ENCODE assay signal across 19 cellular contexts in genomic region chr12:12263909-12264308, GRCh38. TPM values are rescaled to one million over a fixed set of nuclear protein-coding genes. Genes with fewer than 3 reads are reported as not detected.
DNase-seq lines count a peak whose midpoint lies in the region; ATAC-seq, FAIRE-seq and TF ChIP-seq lines count a peak whose summit lies in the region.
"Had no signal": no experiment of that assay in that cellular context is flagged by ENCODE, and none has a peak within 500 bp of the region (broad histone marks: within the 10 kb centered on the region; RNA-seq: fewer than 3 reads in every experiment).

No MANE protein-coding gene starts in this region.

- H3K9ac ChIP-seq in PC-3 (ENCODE audit: low read length) = no peak overlapping the region

- H3K36me3 ChIP-seq in PC-3 (ENCODE audit: low read depth, low read length) (no peaks in the 10 kb centered on the region), osteoblast (ENCODE audit: insufficient read depth, low read length) (no peaks in the 10 kb centered on the region)
- H3K36me3 ChIP-seq: heart right ventricle, spleen had no signal

- no peak for TF ChIP-seq CTCF in CD4-positive, alpha-beta T cell (IDR thresholded peaks at IDR 0.05)
- TF ChIP-seq CTCF in PC-3 (conservative IDR thresholded peaks at IDR 0.05; ENCODE audit: low read depth, low read length) = no peak
- TF ChIP-seq CTCF in glutamatergic neuron (IDR thresholded peaks at IDR 0.05; ENCODE audit: partially characterized antibody, unreplicated experiment) = no peak
- no peak for TF ChIP-seq CTCF in osteoblast (IDR thresholded peaks at IDR 0.05; ENCODE audit: extremely low read depth, low read depth, low read length)

- H3F3A ChIP-seq in PC-3 (ENCODE audit: low read length, unreplicated experiment) = no peaks in the 10 kb centered on the region

- no peak overlapping the region for H3K27ac Mint-ChIP-seq in CD4-positive, alpha-beta T cell
- H3K27ac Mint-ChIP-seq in glutamatergic neuron (ENCODE audit: unreplicated experiment) (no peak overlapping the region), T-helper 17 cell (no peak overlapping the region)
- H3K27ac Mint-ChIP-seq: stimulated activated memory B cell treated with anti-CD40 and anti-IgM and Interleukin-4, amounts not matched to agents 10 μg/mL and 1 μg/mL and 100 μg/mL, for 72 hours had no signal

- H3K9me3 Mint-ChIP-seq in CD4-positive, alpha-beta T cell = no peaks in the 10 kb centered on the region
- peaks cover 11% of the 10 kb centered on the region for H3K9me3 Mint-ChIP-seq in glutamatergic neuron (ENCODE audit: unreplicated experiment)
- H3K9me3 Mint-ChIP-seq: stimulated activated memory B cell treated with anti-CD40 and anti-IgM and Interleukin-4, amounts not matched to agents 10 μg/mL and 1 μg/mL and 100 μg/mL, for 72 hours had no signal

- H3K4me3 ChIP-seq in PC-3 (ENCODE audit: low read length) (no peak overlapping the region), osteoblast (ENCODE audit: insufficient read depth, low read length) (no peak overlapping the region)
- H3K4me3 ChIP-seq: spleen had no signal

- H2AFZ ChIP-seq in PC-3 (ENCODE audit: low read length) (no peak overlapping the region), osteoblast (ENCODE audit: low read length) (no peak overlapping the region)

- no peak overlapping the region for H3K27ac ChIP-seq in CD4-positive, alpha-beta T cell (ENCODE audit: low read depth, low read length)
- H3K27ac ChIP-seq in PC-3 (ENCODE audit: low read length) (no peak overlapping the region), osteoblast (ENCODE audit: low read depth, low read length) (no peak overlapping the region)
- H3K27ac ChIP-seq: heart right ventricle, spleen had no signal

- no peaks in the 10 kb centered on the region for H3K9me2 ChIP-seq in PC-3 (replicated peaks; ENCODE audit: low read length)

- no peak for FAIRE-seq in RCC 7860 (lab: Jason Lieb, UNC)
- FAIRE-seq: GM12891 had no signal

- H4K20me1 ChIP-seq in PC-3 (ENCODE audit: low read length) (peaks cover 18% of the 10 kb centered on the region), osteoblast (ENCODE audit: insufficient read depth, low read length) (peaks cover 23% of the 10 kb centered on the region)

- CTCF ChIA-PET in CD4-positive, alpha-beta T cell (lab: Charles Lee) = no interaction called here
- CTCF ChIA-PET in PC-3 (lab: Charles Lee) = no interaction called here
- CTCF ChIA-PET in HEK293T (lab: Yijun Ruan, JAX) = no interaction called here

- no peaks in the 10 kb centered on the region for H3K27me3 ChIP-seq in CD4-positive, alpha-beta T cell (ENCODE audit: control insufficient read depth, insufficient read depth, low read length)
- no peaks in the 10 kb centered on the region for H3K27me3 ChIP-seq in PC-3 (ENCODE audit: low read length)
- H3K27me3 ChIP-seq in osteoblast (ENCODE audit: insufficient read depth, low read length) = no peaks in the 10 kb centered on the region

- H3K4me2 ChIP-seq in PC-3 (ENCODE audit: low read length) (peak overlapping the region; percentile 84), osteoblast (ENCODE audit: insufficient read depth, low read length) (peak overlapping the region; percentile 86)

- peak overlapping the region; percentile 37 for H3K4me3 Mint-ChIP-seq in CD4-positive, alpha-beta T cell
- H3K4me3 Mint-ChIP-seq in glutamatergic neuron (ENCODE audit: unreplicated experiment) = peak overlapping the region; percentile 38
- no peak overlapping the region for H3K4me3 Mint-ChIP-seq in T-helper 17 cell
- H3K4me3 Mint-ChIP-seq: stimulated activated memory B cell treated with anti-CD40 and anti-IgM and Interleukin-4, amounts not matched to agents 10 μg/mL and 1 μg/mL and 100 μg/mL, for 72 hours had no signal

- no peaks in the 10 kb centered on the region for H3K9me3 ChIP-seq in CD4-positive, alpha-beta T cell (ENCODE audit: control insufficient read depth, low read length)
- H3K9me3 ChIP-seq in PC-3 (ENCODE audit: low read length) (no peaks in the 10 kb centered on the region), osteoblast (ENCODE audit: low read depth, low read length) (no peaks in the 10 kb centered on the region), T-helper 17 cell (ENCODE audit: control insufficient read depth, low read length, poor library complexity, severe bottlenecking) (no peaks in the 10 kb centered on the region)
- H3K9me3 ChIP-seq: heart right ventricle, spleen had no signal

- ATAC-seq in CD4-positive, alpha-beta T cell (ENCODE audit: poor library complexity) = no peak
- ATAC-seq in PC-3 = no peak
- no peak for ATAC-seq in T-helper 17 cell
- ATAC-seq: esophagus mucosa; heart right ventricle; stimulated activated memory B cell treated with anti-CD40 and anti-IgM and Interleukin-4, amounts not matched to agents 10 μg/mL and 1 μg/mL and 100 μg/mL, for 72 hours had no signal

- BruUV-seq in PC-3 (replicated peaks; lab: Mats Ljungman, UMichigan) = no TSS peak

- H3K79me2 ChIP-seq in PC-3 (ENCODE audit: low read length) (peaks cover 77% of the 10 kb centered on the region), osteoblast (ENCODE audit: insufficient read depth, low read length) (peaks cover 73% of the 10 kb centered on the region)

- POLR2A ChIA-PET in CD4-positive, alpha-beta T cell (lab: Charles Lee) = no interaction called here
- POLR2A ChIA-PET in PC-3 (lab: Charles Lee; ENCODE audit: unreplicated experiment) = no interaction called here
- POLR2A ChIA-PET in HEK293T (lab: Yijun Ruan, JAX) = interaction anchor here (1.1 kb wide), 1 partner anchor 9 kb away, joined by 3 read pairs; no protein-coding TSS in a partner anchor

- H3K4me1 Mint-ChIP-seq in CD4-positive, alpha-beta T cell (ENCODE audit: low read depth) = peaks cover 28% of the 10 kb centered on the region
- H3K4me1 Mint-ChIP-seq in glutamatergic neuron (ENCODE audit: low read depth, unreplicated experiment) = peaks cover 12% of the 10 kb centered on the region
- peaks cover 20% of the 10 kb centered on the region for H3K4me1 Mint-ChIP-seq in T-helper 17 cell

- peaks cover 6% of the 10 kb centered on the region for H3K27me3 Mint-ChIP-seq in CD4-positive, alpha-beta T cell
- H3K27me3 Mint-ChIP-seq in glutamatergic neuron (ENCODE audit: unreplicated experiment) (peaks cover 5% of the 10 kb centered on the region), T-helper 17 cell (peaks cover 13% of the 10 kb centered on the region)

- H3K4me1 ChIP-seq in PC-3 (ENCODE audit: insufficient read depth, low read length) (peaks cover 16% of the 10 kb centered on the region), osteoblast (ENCODE audit: insufficient read depth, low read length) (peaks cover 13% of the 10 kb centered on the region)

- peaks cover 8% of the 10 kb centered on the region for H3K36me3 Mint-ChIP-seq in CD4-positive, alpha-beta T cell (ENCODE audit: low read depth)
- H3K36me3 Mint-ChIP-seq in glutamatergic neuron (ENCODE audit: unreplicated experiment) (peaks cover 3% of the 10 kb centered on the region), T-helper 17 cell (ENCODE audit: low read depth) (no peaks in the 10 kb centered on the region)
- H3K36me3 Mint-ChIP-seq: stimulated activated memory B cell treated with anti-CD40 and anti-IgM and Interleukin-4, amounts not matched to agents 10 μg/mL and 1 μg/mL and 100 μg/mL, for 72 hours had no signal

- no peak for DNase-seq in CD4-positive, alpha-beta T cell
- DNase-seq in PC-3 (no peak), glutamatergic neuron (no peak), osteoblast (ENCODE audit: insufficient read length, low spot score, missing footprints) (no peak), NCI-H345 treated with DMSO at 0.1 percent for 48 hours (lab: John Stamatoyannopoulos, UW; ENCODE audit: unreplicated experiment) (no peak), T-helper 17 cell (no peak), RCC 7860 (ENCODE audit: low spot score) (no peak), HEK293T (ENCODE audit: extremely low spot score) (no peak)
- DNase-seq: dermis blood vessel endothelial cell, heart right ventricle, Kasumi-1, kidney glomerular epithelial cell, NCI-H446 treated with DMSO at 0.1 percent for 48 hours, posterior cingulate gyrus, SHP77 treated with DMSO at 0.1 percent for 48 hours, spleen had no signal

- intact Hi-C loops in CD4-positive, alpha-beta T cell (cut with DNase I, micrococcal nuclease) = no loop called here
- intact Hi-C loops in PC-3 (cut with micrococcal nuclease) = loop anchor here (10.0 kb wide), 1 partner anchor 99 kb away; no protein-coding TSS in a partner anchor

TF ChIP-seq in HEK293T, 16 proteins besides CTCF, POLR2A, EP300 and RAD21:
- TF ChIP-seq ELF4 (IDR thresholded peaks at IDR 0.05) (no peak), TARDBP (IDR thresholded peaks at IDR 0.05) (no peak), HDGF (IDR thresholded peaks at IDR 0.05; ENCODE audit: borderline replicate concordance) (no peak), BHLHE40 (IDR thresholded peaks at IDR 0.05; ENCODE audit: borderline replicate concordance) (no peak)

RNA-seq across cellular contexts. Expression of gene LRP6, which starts 2.9 kb away (rescaled TPM):
- 1 to 10 TPM; 5.2 to 6.8 TPM for total RNA-seq in CD4-positive, alpha-beta T cell
- total RNA-seq in PC-3 (2014; rRNA removed) (15.5 and 17.3 TPM in 2 replicates), glutamatergic neuron (ENCODE audit: unreplicated experiment) (48.3 TPM), osteoblast (42.7 and 46.7 TPM in 2 replicates), T-helper 17 cell (1 to 10 TPM; 1.8 to 2.0 TPM)
